Comparison of ENCODE assay signal across 19 cellular contexts in the genomic region with DNA sequence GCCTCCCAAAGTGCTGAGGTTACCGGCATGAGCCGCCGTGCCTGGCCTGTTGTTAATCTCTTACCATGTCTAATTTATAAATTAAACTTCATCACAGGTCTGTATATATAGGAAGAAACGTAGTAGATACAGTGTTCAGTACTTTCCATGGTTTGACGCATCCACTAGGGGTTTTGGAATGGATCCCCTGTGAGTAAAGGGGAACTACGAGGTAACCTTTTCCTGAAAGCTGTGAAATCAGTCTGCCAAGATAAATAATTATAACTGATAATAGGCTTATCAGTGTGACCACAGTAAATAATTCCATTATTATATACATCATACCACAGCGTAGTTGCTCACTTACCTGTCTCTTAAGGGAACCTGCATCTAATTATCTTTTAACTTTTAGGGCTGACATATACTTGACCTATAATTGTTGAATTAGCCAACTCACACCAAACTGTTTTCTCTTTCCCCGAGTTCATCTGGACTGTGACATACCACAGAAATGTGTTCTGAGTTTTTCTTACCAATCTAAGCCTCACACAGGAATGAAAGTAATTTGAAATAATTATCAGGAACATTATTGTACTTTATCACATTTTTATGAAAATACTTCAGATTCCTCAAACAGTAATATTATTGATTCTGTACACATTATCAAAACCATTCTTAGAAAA.
"Had no signal": no experiment of that assay in that cellular context is flagged by ENCODE, and none has a peak within 500 bp of the region (broad histone marks: within the 10 kb centered on the region; RNA-seq: fewer than 3 reads in every experiment).

No MANE protein-coding gene starts in this region.

- H3K9me3 ChIP-seq: gastrocnemius medialis, left lung, lower lobe of right lung, stomach, thoracic aorta, transverse colon had no signal

- H3K27me3 Mint-ChIP-seq: naive B cell; stimulated activated naive B cell treated with anti-CD40 and anti-IgM and Interleukin-4, amounts not matched to agents 10 μg/mL and 1 μg/mL and 100 μg/mL, for 72 hours had no signal

- FAIRE-seq: endometrium, keratinocyte, small intestine had no signal

- H3K27ac Mint-ChIP-seq: memory B cell; naive B cell; stimulated activated naive B cell treated with anti-CD40 and anti-IgM and Interleukin-4, amounts not matched to agents 10 μg/mL and 1 μg/mL and 100 μg/mL, for 72 hours had no signal

- DNase-seq: caudate nucleus; cortex of kidney; effector memory CD4-positive, alpha-beta T cell; gastrocnemius medialis; left lung; lower lobe of right lung; naive B cell; nephron progenitor cell; small intestine; stimulated activated CD4-positive, alpha-beta T cell treated with anti-CD3 and anti-CD28 coated beads, Interleukin-4, amount 100 ng/mL, for 1 hour; stimulated activated CD8-positive, alpha-beta memory T cell treated with anti-CD3 and anti-CD28 coated beads, Interleukin-4, amount 100 ng/mL, for 48 hours; stimulated activated naive B cell treated with anti-CD40 and anti-IgM and Interleukin-4, amounts not matched to agents 10 μg/mL and 1 μg/mL and 100 μg/mL, for 72 hours; stomach; substantia nigra; transverse colon had no signal

- H3K4me1 ChIP-seq: gastrocnemius medialis, transverse colon had no signal

- H3K4me1 Mint-ChIP-seq: memory B cell; naive B cell; stimulated activated naive B cell treated with anti-CD40 and anti-IgM and Interleukin-4, amounts not matched to agents 10 μg/mL and 1 μg/mL and 100 μg/mL, for 72 hours had no signal

- H3K27ac ChIP-seq: gastrocnemius medialis, left lung, lower lobe of right lung, stomach, thoracic aorta, transverse colon had no signal

- H3K4me3 Mint-ChIP-seq: memory B cell; naive B cell; nephron progenitor cell; stimulated activated naive B cell treated with anti-CD40 and anti-IgM and Interleukin-4, amounts not matched to agents 10 μg/mL and 1 μg/mL and 100 μg/mL, for 72 hours had no signal

- H3K9me3 Mint-ChIP-seq: naive B cell; nephron progenitor cell; stimulated activated naive B cell treated with anti-CD40 and anti-IgM and Interleukin-4, amounts not matched to agents 10 μg/mL and 1 μg/mL and 100 μg/mL, for 72 hours had no signal

- H3K36me3 Mint-ChIP-seq: memory B cell; naive B cell; stimulated activated naive B cell treated with anti-CD40 and anti-IgM and Interleukin-4, amounts not matched to agents 10 μg/mL and 1 μg/mL and 100 μg/mL, for 72 hours had no signal

- H3K4me3 ChIP-seq: gastrocnemius medialis, left lung, lower lobe of right lung, stomach, thoracic aorta, transverse colon had no signal

- H3K36me3 ChIP-seq: gastrocnemius medialis, thoracic aorta, transverse colon had no signal

- H3K27me3 ChIP-seq: gastrocnemius medialis, left lung, stomach, transverse colon had no signal
